In genomic region chr5:14209222-14209822, GRCh38 we compare ENCODE assay signal across 16 cellular contexts.
DNase-seq lines count a peak whose midpoint lies in the region; ATAC-seq and TF ChIP-seq lines count a peak whose summit lies in the region.
"Had no signal": no experiment of that assay in that cellular context is flagged by ENCODE, and none has a peak within 500 bp of the region (broad histone marks: within the 10 kb centered on the region; RNA-seq: fewer than 3 reads in every experiment).

No MANE protein-coding gene starts in this region.

- TF ChIP-seq POLR2A in testis (IDR thresholded peaks at IDR 0.05), result no peak

- no peak overlapping the region for H3K9ac ChIP-seq in rectal smooth muscle tissue (ENCODE audit: low read length)
- H3K9ac ChIP-seq: parathyroid adenoma had no signal

- H3K9me3 Mint-ChIP-seq in activated CD8-positive, alpha-beta T cell treated with anti-CD3 and anti-CD28 coated beads, Interleukin-2, amount 10 ng/mL, durations not matched to agents 7 days and 5 days (ENCODE audit: insufficient read depth), result no peaks in the 10 kb centered on the region
- H3K9me3 Mint-ChIP-seq: activated CD4-positive, alpha-beta memory T cell treated with anti-CD3 and anti-CD28 coated beads for 36 hours; activated T-helper 1 cell treated with anti-CD3 and anti-CD28 coated beads, Interleukin-12 subunit alpha, Interleukin-12 subunit beta, Interleukin-2, Interleukin-4 antibody, amounts not matched to agents 30 ng/mL and 10 ng/mL and 1 ng/mL, durations not matched to agents 14 hours and 24 hours and 36 hours had no signal

- H3K36me3 ChIP-seq in SJSA1 (0 out of 2 replicates have a peak, but pooled peaks cover under 1% of the 10 kb centered on the region), hepatocyte (replicated peaks; ENCODE audit: insufficient read depth, low read depth) (no peaks in the 10 kb centered on the region), rectal smooth muscle tissue (ENCODE audit: control insufficient read depth, insufficient read depth, low read length) (no peaks in the 10 kb centered on the region), testis (ENCODE audit: low read depth, missing control alignments) (no peaks in the 10 kb centered on the region)

- H3K4me1 ChIP-seq in SJSA1 (replicated peaks) (peaks cover 63% of the 10 kb centered on the region), hepatocyte (ENCODE audit: insufficient read depth) (peaks cover 38% of the 10 kb centered on the region), rectal smooth muscle tissue (ENCODE audit: control insufficient read depth, insufficient read depth, low read length) (peaks cover 42% of the 10 kb centered on the region), testis (peaks cover 21% of the 10 kb centered on the region), right cardiac atrium (ENCODE audit: control insufficient read depth, insufficient read depth, low read length) (peaks cover 15% of the 10 kb centered on the region)

- H3K9me3 ChIP-seq in SJSA1 (replicated peaks) (no peaks in the 10 kb centered on the region), hepatocyte (ENCODE audit: low read depth) (no peaks in the 10 kb centered on the region), testis (no peaks in the 10 kb centered on the region), right cardiac atrium (ENCODE audit: control insufficient read depth, low read length) (no peaks in the 10 kb centered on the region)

- H3K27ac ChIP-seq in SJSA1 (peak overlapping the region; percentile 97), hepatocyte (peak overlapping the region; percentile 67), rectal smooth muscle tissue (ENCODE audit: low read depth, low read length) (peak overlapping the region; percentile 77), testis (no peak overlapping the region), right cardiac atrium (ENCODE audit: low read length) (no peak overlapping the region)
- H3K27ac ChIP-seq: parathyroid adenoma, SK-N-MC had no signal

- no peaks in the 10 kb centered on the region for H3K27me3 ChIP-seq in SJSA1 (replicated peaks)
- H3K27me3 ChIP-seq in hepatocyte, result no peaks in the 10 kb centered on the region
- H3K27me3 ChIP-seq in rectal smooth muscle tissue (ENCODE audit: control insufficient read depth, insufficient read depth, low read length), result no peaks in the 10 kb centered on the region
- H3K27me3 ChIP-seq in testis, result no peaks in the 10 kb centered on the region
- H3K27me3 ChIP-seq in right cardiac atrium (ENCODE audit: control insufficient read depth, insufficient read depth), result no peaks in the 10 kb centered on the region

- peaks cover 10% of the 10 kb centered on the region for H3K4me1 Mint-ChIP-seq in activated CD8-positive, alpha-beta T cell treated with anti-CD3 and anti-CD28 coated beads, Interleukin-2, amount 10 ng/mL, durations not matched to agents 7 days and 5 days (ENCODE audit: low read depth)

- no peaks in the 10 kb centered on the region for H3K9me2 ChIP-seq in hepatocyte (replicated peaks; ENCODE audit: insufficient read depth)

- CTCF ChIA-PET in activated CD8-positive, alpha-beta T cell treated with anti-CD3 and anti-CD28 coated beads, Interleukin-2, amount 10 ng/mL, durations not matched to agents 7 days and 5 days (lab: Charles Lee), result no interaction called here

- no peak for TF ChIP-seq CTCF in GM12864 (IDR thresholded peaks at IDR 0.05; ENCODE audit: low read depth, low read length, missing control alignments)
- TF ChIP-seq CTCF in hepatocyte (IDR thresholded peaks at IDR 0.05; ENCODE audit: poor library complexity), result no peak
- TF ChIP-seq CTCF in testis (IDR thresholded peaks at IDR 0.05), result no peak

- DNase-seq in GM12864 (ENCODE audit: low read depth) (no peak), SJSA1 (ENCODE audit: low read depth in 1 of 2, low spot score in 2 of 2) (no peak), hepatocyte (ENCODE audit: low spot score) (no peak), testis (no peak), right cardiac atrium (no peak)
- DNase-seq in activated CD8-positive, alpha-beta T cell treated with anti-CD3 and anti-CD28 coated beads, Interleukin-2, amount 10 ng/mL, durations not matched to agents 7 days and 5 days, result no peak
- DNase-seq: activated CD4-positive, alpha-beta memory T cell treated with anti-CD3 and anti-CD28 coated beads for 36 hours; cerebellar nuclear complex; DMS153; NCI-H446 treated with DMSO at 0.1 percent for 48 hours; stimulated activated CD4-positive, alpha-beta T cell treated with anti-CD3 and anti-CD28 coated beads, Interleukin-12 subunit alpha, Interleukin-12 subunit beta, amount 100 ng/mL, for 4 hours had no signal

- ATAC-seq in activated CD8-positive, alpha-beta T cell treated with anti-CD3 and anti-CD28 coated beads, Interleukin-2, amount 10 ng/mL, durations not matched to agents 7 days and 5 days, result no peak
- ATAC-seq in right cardiac atrium (no peak), HG03108 (IDR thresholded peaks at IDR 0.05; ENCODE audit: unreplicated experiment) (no peak)

- no peak overlapping the region for H2AFZ ChIP-seq in hepatocyte
- H2AFZ ChIP-seq: parathyroid adenoma had no signal

- peak overlapping the region; percentile 34; the same call in 1 of the 2 replicates for H3K4me3 ChIP-seq in GM12864 (ENCODE audit: low read depth, low read length)
- no peak overlapping the region for H3K4me3 ChIP-seq in SJSA1
- no peak overlapping the region for H3K4me3 ChIP-seq in hepatocyte
- H3K4me3 ChIP-seq in rectal smooth muscle tissue (ENCODE audit: low read length), result no peak overlapping the region
- no peak overlapping the region for H3K4me3 ChIP-seq in testis
- H3K4me3 ChIP-seq in right cardiac atrium (ENCODE audit: low read length), result no peak overlapping the region
- H3K4me3 ChIP-seq: SK-N-MC had no signal

- H3K4me2 ChIP-seq in hepatocyte, result peak overlapping the region; percentile 62

- 89% methylated on average over 9 of the region's 9 CpGs for WGBS in hepatocyte (ENCODE audit: low lambda C conversion rate, missing lambda C conversion rate)
- 87 to 90% methylated on average over 9 of the region's 9 CpGs for WGBS in testis, 2 donors
- 95% methylated on average over 9 of the region's 9 CpGs for WGBS in right cardiac atrium

- H3K79me2 ChIP-seq in hepatocyte, result peaks cover 80% of the 10 kb centered on the region

- POLR2A ChIA-PET in activated CD8-positive, alpha-beta T cell treated with anti-CD3 and anti-CD28 coated beads, Interleukin-2, amount 10 ng/mL, durations not matched to agents 7 days and 5 days (lab: Charles Lee), result no interaction called here

- intact Hi-C loops in testis (cut with DNase I; ENCODE audit: low total_unique reads), result no loop called here
- intact Hi-C loops in right cardiac atrium (cut with DNase I), result loop anchor here in 1 of 4 donors (10.0 kb wide), 1 partner anchor 55 kb away; no protein-coding TSS in a partner anchor

- no peak overlapping the region for H3K4me3 Mint-ChIP-seq in activated CD8-positive, alpha-beta T cell treated with anti-CD3 and anti-CD28 coated beads, Interleukin-2, amount 10 ng/mL, durations not matched to agents 7 days and 5 days
- H3K4me3 Mint-ChIP-seq: activated CD4-positive, alpha-beta memory T cell treated with anti-CD3 and anti-CD28 coated beads for 36 hours; activated T-helper 1 cell treated with anti-CD3 and anti-CD28 coated beads, Interleukin-12 subunit alpha, Interleukin-12 subunit beta, Interleukin-2, Interleukin-4 antibody, amounts not matched to agents 30 ng/mL and 10 ng/mL and 1 ng/mL, durations not matched to agents 14 hours and 24 hours and 36 hours had no signal

- H3K27me3 Mint-ChIP-seq in activated CD8-positive, alpha-beta T cell treated with anti-CD3 and anti-CD28 coated beads, Interleukin-2, amount 10 ng/mL, durations not matched to agents 7 days and 5 days (ENCODE audit: low read depth), result peaks cover 22% of the 10 kb centered on the region

- peaks cover 16% of the 10 kb centered on the region for H4K20me1 ChIP-seq in hepatocyte (ENCODE audit: insufficient read depth, poor library complexity, severe bottlenecking)

- H3K36me3 Mint-ChIP-seq in activated CD8-positive, alpha-beta T cell treated with anti-CD3 and anti-CD28 coated beads, Interleukin-2, amount 10 ng/mL, durations not matched to agents 7 days and 5 days (ENCODE audit: low read depth), result no peaks in the 10 kb centered on the region
- H3K36me3 Mint-ChIP-seq: activated CD4-positive, alpha-beta memory T cell treated with anti-CD3 and anti-CD28 coated beads for 36 hours had no signal

- no peak overlapping the region for H3K27ac Mint-ChIP-seq in activated CD8-positive, alpha-beta T cell treated with anti-CD3 and anti-CD28 coated beads, Interleukin-2, amount 10 ng/mL, durations not matched to agents 7 days and 5 days
- H3K27ac Mint-ChIP-seq: activated CD4-positive, alpha-beta memory T cell treated with anti-CD3 and anti-CD28 coated beads for 36 hours had no signal

Comparison
In these comparisons a context has a peak if more than half of its experiments do, and no peak if none do; other contexts are left out.
1. H3K27ac ChIP-seq: peak in SJSA1 (single experiment), hepatocyte (single experiment) and rectal smooth muscle tissue (single experiment); none in testis (0 of 2) and right cardiac atrium (single experiment).